ENCODE assay signal across 8 cellular contexts in genomic region chr3:50154476-50154839, GRCh38. TPM values are rescaled to one million over a fixed set of nuclear protein-coding genes. Genes with fewer than 3 reads are reported as not detected.
DNase-seq lines count a peak whose midpoint lies in the region; ATAC-seq and TF ChIP-seq lines count a peak whose summit lies in the region.

No MANE protein-coding gene starts in this region.

- H3K27ac ChIP-seq in tibial nerve, result no peak overlapping the region

- H3K4me1 ChIP-seq in tibial nerve, result peaks cover 0 to 47% (median 13%) of the 10 kb centered on the region in 4 donors

- DNase-seq in activated T-cell treated with anti-CD3 and anti-CD28 coated beads, Interleukin-2, amount 50 U/mL, for 24 hours, result no peak
- DNase-seq in activated T-cell treated with anti-CD3 and anti-CD28 coated beads for 4 hours, result no peak
- no peak for DNase-seq in activated T-helper 2 cell treated with anti-CD3 and anti-CD28 coated beads, Interferon-gamma antibody, Interleukin-2, Interleukin-4, amounts not matched to agents 10 μg/mL and 5 μg/mL and 100 μg/mL, durations not matched to agents 14 hours and 24 hours and 36 hours (ENCODE audit: low spot score)
- no peak for DNase-seq in kidney epithelial cell (ENCODE audit: low read depth)
- DNase-seq in tibial nerve (ENCODE audit: low spot score in 2 of 2), result no peak
- no peak for DNase-seq in lower leg skin (ENCODE audit: low spot score in 2 of 2)
- DNase-seq in NCI-H1092 (lab: John Stamatoyannopoulos, UW), result no peak

- 10 to 12% methylated on average over 19 to 25 of the region's 34 CpGs for WGBS in tibial nerve, 2 donors
- WGBS in lower leg skin, 2 donors, result 15 to 27% methylated on average over 7 to 10 of the region's 34 CpGs

- H3K4me3 ChIP-seq in kidney epithelial cell (ENCODE audit: low read depth, low read length) (peak overlapping the region; percentile 33), tibial nerve (peak overlapping the region in 3 of 4 donors; percentile 40 to 56 (median 45)), lower leg skin (ENCODE audit: low read depth, poor library complexity, severe bottlenecking) (no peak overlapping the region)

- no peaks in the 10 kb centered on the region for H3K36me3 Mint-ChIP-seq in activated T-cell treated with anti-CD3 and anti-CD28 coated beads, Interleukin-2, amount 50 U/mL, for 24 hours (ENCODE audit: low read depth)
- no peaks in the 10 kb centered on the region for H3K36me3 Mint-ChIP-seq in activated T-helper 2 cell treated with anti-CD3 and anti-CD28 coated beads, Interferon-gamma antibody, Interleukin-2, Interleukin-4, amounts not matched to agents 10 μg/mL and 5 μg/mL and 100 μg/mL, durations not matched to agents 14 hours and 24 hours and 36 hours (ENCODE audit: low read depth)

- intact Hi-C loops in activated T-helper 2 cell treated with anti-CD3 and anti-CD28 coated beads, Interferon-gamma antibody, Interleukin-2, Interleukin-4, amounts not matched to agents 10 μg/mL and 5 μg/mL and 100 μg/mL, durations not matched to agents 14 hours and 24 hours and 36 hours (cut with micrococcal nuclease), result no loop called here
- intact Hi-C loops in lower leg skin (cut with DNase I; ENCODE audit: low total_unique reads), result no loop called here

- TF ChIP-seq EP300 in tibial nerve (IDR thresholded peaks at IDR 0.05), result no peak

- H3K27me3 Mint-ChIP-seq in activated T-cell treated with anti-CD3 and anti-CD28 coated beads, Interleukin-2, amount 50 U/mL, for 24 hours, result peaks cover 44% of the 10 kb centered on the region
- H3K27me3 Mint-ChIP-seq in activated T-helper 2 cell treated with anti-CD3 and anti-CD28 coated beads, Interferon-gamma antibody, Interleukin-2, Interleukin-4, amounts not matched to agents 10 μg/mL and 5 μg/mL and 100 μg/mL, durations not matched to agents 14 hours and 24 hours and 36 hours (ENCODE audit: low read depth), result peaks cover 33% of the 10 kb centered on the region

- H3K27ac Mint-ChIP-seq in activated T-cell treated with anti-CD3 and anti-CD28 coated beads, Interleukin-2, amount 50 U/mL, for 24 hours, result no peak overlapping the region
- H3K27ac Mint-ChIP-seq in activated T-helper 2 cell treated with anti-CD3 and anti-CD28 coated beads, Interferon-gamma antibody, Interleukin-2, Interleukin-4, amounts not matched to agents 10 μg/mL and 5 μg/mL and 100 μg/mL, durations not matched to agents 14 hours and 24 hours and 36 hours, result no peak overlapping the region

- no peaks in the 10 kb centered on the region for H3K36me3 ChIP-seq in kidney epithelial cell (ENCODE audit: control insufficient read depth, insufficient read depth, low read length)
- no peaks in the 10 kb centered on the region for H3K36me3 ChIP-seq in tibial nerve

- H3K27me3 ChIP-seq in kidney epithelial cell (ENCODE audit: control insufficient read depth, insufficient read depth, low read length), result peaks cover 2% of the 10 kb centered on the region
- peaks cover 0 to 24% of the 10 kb centered on the region in 2 donors for H3K27me3 ChIP-seq in tibial nerve

- ATAC-seq in HG03064 (IDR thresholded peaks at IDR 0.05; ENCODE audit: low read depth, unreplicated experiment), result peak; percentile 27

- TF ChIP-seq POLR2A in tibial nerve (IDR thresholded peaks at IDR 0.05) (no peak), lower leg skin (IDR thresholded peaks at IDR 0.05) (no peak)

- TF ChIP-seq CTCF in kidney epithelial cell (IDR thresholded peaks at IDR 0.05; ENCODE audit: insufficient read depth, low read length, poor library complexity, severe bottlenecking) (peak; percentile 21), tibial nerve (IDR thresholded peaks at IDR 0.05) (no peak), lower leg skin (IDR thresholded peaks at IDR 0.05) (no peak)

- no peaks in the 10 kb centered on the region for H3K9me3 ChIP-seq in tibial nerve

- H3K4me1 Mint-ChIP-seq in activated T-cell treated with anti-CD3 and anti-CD28 coated beads, Interleukin-2, amount 50 U/mL, for 24 hours (ENCODE audit: low read depth), result peaks cover 9% of the 10 kb centered on the region
- H3K4me1 Mint-ChIP-seq in activated T-helper 2 cell treated with anti-CD3 and anti-CD28 coated beads, Interferon-gamma antibody, Interleukin-2, Interleukin-4, amounts not matched to agents 10 μg/mL and 5 μg/mL and 100 μg/mL, durations not matched to agents 14 hours and 24 hours and 36 hours (ENCODE audit: low read depth), result peaks cover 5% of the 10 kb centered on the region

- H3K4me3 Mint-ChIP-seq in activated T-cell treated with anti-CD3 and anti-CD28 coated beads, Interleukin-2, amount 50 U/mL, for 24 hours, result peak overlapping the region; percentile 56
- H3K4me3 Mint-ChIP-seq in activated T-helper 2 cell treated with anti-CD3 and anti-CD28 coated beads, Interferon-gamma antibody, Interleukin-2, Interleukin-4, amounts not matched to agents 10 μg/mL and 5 μg/mL and 100 μg/mL, durations not matched to agents 14 hours and 24 hours and 36 hours (ENCODE audit: low read depth), result peak overlapping the region; percentile 63

- H3K9me3 Mint-ChIP-seq in activated T-cell treated with anti-CD3 and anti-CD28 coated beads, Interleukin-2, amount 50 U/mL, for 24 hours, result no peaks in the 10 kb centered on the region
- H3K9me3 Mint-ChIP-seq in activated T-helper 2 cell treated with anti-CD3 and anti-CD28 coated beads, Interferon-gamma antibody, Interleukin-2, Interleukin-4, amounts not matched to agents 10 μg/mL and 5 μg/mL and 100 μg/mL, durations not matched to agents 14 hours and 24 hours and 36 hours, result no peaks in the 10 kb centered on the region

RNA-seq across cellular contexts. Expression of gene SEMA3F, which starts 0.7 kb away (rescaled TPM):
- 0.11 and 0.21 TPM in 2 replicates for total RNA-seq in activated T-helper 2 cell treated with anti-CD3 and anti-CD28 coated beads, Interferon-gamma antibody, Interleukin-2, Interleukin-4, amounts not matched to agents 10 μg/mL and 5 μg/mL and 100 μg/mL, durations not matched to agents 14 hours and 24 hours and 36 hours
- total RNA-seq in kidney epithelial cell, result 79.8 and 85.4 TPM in 2 replicates
- 10 to 100 TPM; 14.4 to 58.5 (median 17.4) TPM for total RNA-seq in tibial nerve
- 100 to 1,000 TPM; 106 to 151 (median 120) TPM for total RNA-seq in lower leg skin

RNA-seq across cellular contexts. Expression of gene GNAT1, which starts 37.0 kb away (rescaled TPM):
- not detected in 2 replicates for total RNA-seq in activated T-helper 2 cell treated with anti-CD3 and anti-CD28 coated beads, Interferon-gamma antibody, Interleukin-2, Interleukin-4, amounts not matched to agents 10 μg/mL and 5 μg/mL and 100 μg/mL, durations not matched to agents 14 hours and 24 hours and 36 hours
- total RNA-seq in kidney epithelial cell (not detected in 2 replicates), tibial nerve (not detected), lower leg skin (not detected)

RNA-seq across cellular contexts. Expression of gene SLC38A3, which starts 50.6 kb away (rescaled TPM):
- not detected in 2 replicates for total RNA-seq in activated T-helper 2 cell treated with anti-CD3 and anti-CD28 coated beads, Interferon-gamma antibody, Interleukin-2, Interleukin-4, amounts not matched to agents 10 μg/mL and 5 μg/mL and 100 μg/mL, durations not matched to agents 14 hours and 24 hours and 36 hours
- 0.13 and 0.48 TPM in 2 replicates for total RNA-seq in kidney epithelial cell
- 1 to 10 TPM in 2 of 4 donors, under 1 TPM in 2; 0.21 to 8.1 (median 1.5) TPM for total RNA-seq in tibial nerve
- total RNA-seq in lower leg skin, result under 1 TPM in 1 of 4 donors, not detected in 3; 0.62 TPM

Comparison
In these comparisons a context has a peak if more than half of its experiments do, and no peak if none do; other contexts are left out.
1. RNA of gene SEMA3F, which starts 0.7 kb away (total RNA-seq): 106 to 151 TPM in lower leg skin, 79.8 to 85.4 TPM in kidney epithelial cell and 14.4 to 58.5 TPM in tibial nerve; 0.11 to 0.21 TPM in activated T-helper 2 cell treated with anti-CD3 and anti-CD28 coated beads, Interferon-gamma antibody, Interleukin-2, Interleukin-4, amounts not matched to agents 10 μg/mL and 5 μg/mL and 100 μg/mL, durations not matched to agents 14 hours and 24 hours and 36 hours; every median in the first group is over 10 times any median in the second.